In the genomic region with DNA sequence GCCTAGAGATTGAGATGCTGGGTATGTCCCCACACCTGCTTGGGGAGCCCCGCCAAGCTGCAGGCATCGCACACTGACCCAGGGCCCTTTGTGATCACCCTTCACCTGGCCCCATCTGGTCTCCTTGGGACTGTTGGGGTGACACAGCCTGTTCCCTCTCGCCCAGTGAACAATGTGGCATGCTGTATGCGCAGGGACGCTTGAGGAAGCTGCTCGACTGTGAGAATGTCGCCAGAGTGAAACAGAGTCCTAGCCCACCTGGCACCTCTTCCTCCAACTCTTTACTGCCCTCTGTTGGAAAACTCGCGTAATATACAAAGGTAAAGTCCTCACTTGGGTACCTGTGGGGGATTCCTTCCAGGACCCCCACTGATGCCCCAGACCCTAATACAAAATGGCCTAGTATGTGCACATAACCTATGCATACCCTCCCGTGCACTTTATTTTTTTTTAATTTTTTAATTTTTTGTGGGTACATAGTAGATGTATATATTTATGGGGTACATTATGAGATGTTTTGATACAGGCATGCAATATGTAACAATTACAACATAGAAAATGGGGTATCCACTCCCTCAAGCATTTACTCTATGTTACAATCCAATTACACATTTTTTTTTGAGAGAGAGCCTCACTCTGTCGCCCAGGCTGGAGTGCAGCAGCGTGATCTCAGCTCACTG, we compare ENCODE assay signal across 6 cellular contexts. TPM values are rescaled to one million over a fixed set of nuclear protein-coding genes. Genes with fewer than 3 reads are reported as not detected.
A peak's percentile ranks its signal among the peaks of the same experiment; 100 is the strongest.
DNase-seq lines count a peak whose midpoint lies in the region; ATAC-seq and TF ChIP-seq lines count a peak whose summit lies in the region.

No MANE protein-coding gene starts in this region.

- H3K27me3 Mint-ChIP-seq in activated naive CD8-positive, alpha-beta T cell treated with anti-CD3 and anti-CD28 coated beads, Interleukin-2, amount 50 U/mL, for 24 hours: no peaks in the 10 kb centered on the region
- H3K27me3 Mint-ChIP-seq in nephron (ENCODE audit: low read depth): peaks cover 3% of the 10 kb centered on the region

- H3K9me3 ChIP-seq in AG04450 (ENCODE audit: control insufficient read depth, insufficient read depth, low read length): peaks cover 3% of the 10 kb centered on the region; the same call in 1 of the 2 replicates

- no peak overlapping the region for H3K27ac ChIP-seq in AG04450 (ENCODE audit: low read depth, low read length)

- H3K27me3 ChIP-seq in AG04450 (ENCODE audit: control insufficient read depth, insufficient read depth, low read length): no peaks in the 10 kb centered on the region

- TF ChIP-seq CTCF in AG04450 (IDR thresholded peaks at IDR 0.05; ENCODE audit: low read depth, low read length) (peak; percentile 38), HFF-Myc (IDR thresholded peaks at IDR 0.05; ENCODE audit: low read depth, low read length, missing control alignments) (peak; percentile 54), nephron (IDR thresholded peaks at IDR 0.05; ENCODE audit: unreplicated experiment in 3 of 3) (peak; percentile 57 to 63 (median 59))

- H3K4me3 ChIP-seq in AG04450 (ENCODE audit: low read depth, low read length) (no peak overlapping the region), HFF-Myc (replicated peaks; ENCODE audit: low read depth, low read length) (no peak overlapping the region)

- no peak overlapping the region for H3K4me3 Mint-ChIP-seq in activated naive CD8-positive, alpha-beta T cell treated with anti-CD3 and anti-CD28 coated beads, Interleukin-2, amount 50 U/mL, for 24 hours
- H3K4me3 Mint-ChIP-seq in nephron: no peak overlapping the region

- CTCF ChIA-PET in AG04450 (lab: Charles Lee): interaction anchor here (0.8 kb wide), 1 partner anchor 10 kb away, joined by 3 read pairs; a partner anchor contains a TSS

- peaks cover 2% of the 10 kb centered on the region for H3K4me1 Mint-ChIP-seq in activated naive CD8-positive, alpha-beta T cell treated with anti-CD3 and anti-CD28 coated beads, Interleukin-2, amount 50 U/mL, for 24 hours
- no peaks in the 10 kb centered on the region for H3K4me1 Mint-ChIP-seq in nephron

- peaks cover 2% of the 10 kb centered on the region for H3K36me3 Mint-ChIP-seq in activated naive CD8-positive, alpha-beta T cell treated with anti-CD3 and anti-CD28 coated beads, Interleukin-2, amount 50 U/mL, for 24 hours (ENCODE audit: low read depth)
- H3K36me3 Mint-ChIP-seq in nephron (ENCODE audit: low read depth): no peaks in the 10 kb centered on the region

- DNase-seq in AG04450 (ENCODE audit: low read depth, low spot score) (no peak), HFF-Myc (ENCODE audit: extremely low read depth, low read depth) (no peak)
- DNase-seq in activated naive CD8-positive, alpha-beta T cell treated with anti-CD3 and anti-CD28 coated beads, Interleukin-2, amount 50 U/mL, for 24 hours: no peak

- peak; percentile 66 for ATAC-seq in activated naive CD8-positive, alpha-beta T cell treated with anti-CD3 and anti-CD28 coated beads, Interleukin-2, amount 50 U/mL, for 24 hours
- ATAC-seq in HG02798 (IDR thresholded peaks at IDR 0.05; ENCODE audit: poor library complexity, unreplicated experiment): no peak
- no peak for ATAC-seq in HG03378 (IDR thresholded peaks at IDR 0.05; ENCODE audit: unreplicated experiment)

- no peaks in the 10 kb centered on the region for H3K9me3 Mint-ChIP-seq in activated naive CD8-positive, alpha-beta T cell treated with anti-CD3 and anti-CD28 coated beads, Interleukin-2, amount 50 U/mL, for 24 hours
- no peaks in the 10 kb centered on the region for H3K9me3 Mint-ChIP-seq in nephron

- POLR2A ChIA-PET in AG04450 (lab: Yijun Ruan, JAX): no interaction called here

- no peak overlapping the region for H3K27ac Mint-ChIP-seq in activated naive CD8-positive, alpha-beta T cell treated with anti-CD3 and anti-CD28 coated beads, Interleukin-2, amount 50 U/mL, for 24 hours
- no peak overlapping the region for H3K27ac Mint-ChIP-seq in nephron

RNA-seq across cellular contexts. Expression of a gene that starts 9.0 kb away (rescaled TPM):
- 7.0 and 8.2 TPM in 2 replicates for polyA plus RNA-seq in AG04450 (2011; rRNA removed)
- 8.7 and 13.4 TPM in 2 replicates for polyA minus RNA-seq in AG04450 (2011; rRNA and poly(A)+ RNA removed)

RNA-seq across cellular contexts. Expression of a gene that starts 9.5 kb away (rescaled TPM):
- 5.8 and 9.4 TPM in 2 replicates for polyA plus RNA-seq in AG04450 (2011; rRNA removed)
- 1.3 and 1.9 TPM in 2 replicates for polyA minus RNA-seq in AG04450 (2011; rRNA and poly(A)+ RNA removed)

RNA-seq across cellular contexts. Expression of a gene that starts 26.8 kb away (rescaled TPM):
- polyA plus RNA-seq in AG04450 (2011; rRNA removed): 0.04 TPM in 2 replicates
- 0.18 TPM in 1 of 2 replicates, not detected in the other for polyA minus RNA-seq in AG04450 (2011; rRNA and poly(A)+ RNA removed)

RNA-seq across cellular contexts. Expression of a gene that starts 57.6 kb away (rescaled TPM):
- polyA plus RNA-seq in AG04450 (2011; rRNA removed): not detected in 2 replicates
- not detected in 2 replicates for polyA minus RNA-seq in AG04450 (2011; rRNA and poly(A)+ RNA removed)
